Comparison of ENCODE assay signal across 18 cellular contexts in the genomic region with DNA sequence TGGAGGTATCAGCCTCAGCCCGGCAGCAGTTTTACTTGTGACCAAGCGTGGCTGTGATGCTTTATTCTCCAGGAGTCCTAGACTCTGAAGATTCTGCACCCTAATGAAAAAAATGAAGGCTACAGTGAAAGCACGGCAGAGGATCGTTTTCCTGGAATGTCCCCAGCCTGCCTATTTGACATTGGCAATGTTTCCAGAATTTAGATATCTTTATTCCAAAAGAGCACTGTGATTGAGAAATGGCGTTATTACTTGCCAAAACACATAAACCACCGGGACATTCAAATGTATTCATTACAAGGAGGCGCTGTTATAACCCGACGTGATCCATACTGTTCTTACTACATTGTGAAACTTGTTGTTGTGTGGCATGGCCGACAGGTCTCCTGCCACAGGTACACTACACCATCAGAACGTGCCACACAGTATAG.
A peak's percentile ranks its signal among the peaks of the same experiment; 100 is the strongest.
DNase-seq lines count a peak whose midpoint lies in the region; ATAC-seq and TF ChIP-seq lines count a peak whose summit lies in the region.
"Had no signal": no experiment of that assay in that cellular context is flagged by ENCODE, and none has a peak within 500 bp of the region (broad histone marks: within the 10 kb centered on the region; RNA-seq: fewer than 3 reads in every experiment).

No MANE protein-coding gene starts in this region.

- H3K79me1 ChIP-seq in IMR-90 (ENCODE audit: low read depth in 1 of 2, low read length in 2 of 2), result no peaks in the 10 kb centered on the region

- no peak overlapping the region for H2BK120ac ChIP-seq in IMR-90 (ENCODE audit: low read depth, low read length)

- H3K4me1 ChIP-seq in IMR-90 (ENCODE audit: control insufficient read depth, insufficient read depth, low read length) (peaks cover 2% of the 10 kb centered on the region; the same call in 1 of the 2 replicates), gastrocnemius medialis (peaks cover 5 to 8% of the 10 kb centered on the region in 2 donors), breast epithelium (peaks cover 0 to 7% of the 10 kb centered on the region in 2 donors), ovary (ENCODE audit: insufficient read depth) (no peaks in the 10 kb centered on the region)

- TF ChIP-seq RAD21 in IMR-90 (IDR thresholded peaks at IDR 0.05; ENCODE audit: low read length), result no peak

- intact Hi-C loops in IMR-90 (cut with micrococcal nuclease) (no loop called here), gastrocnemius medialis (cut with DNase I; ENCODE audit: low total_unique reads) (no loop called here), breast epithelium (cut with DNase I; ENCODE audit: low total_unique reads) (no loop called here), ovary (cut with DNase I) (no loop called here)

- H3K27ac ChIP-seq in IMR-90 (ENCODE audit: insufficient read depth, low read length) (no peak overlapping the region), gastrocnemius medialis (no peak overlapping the region), breast epithelium (peak overlapping the region in 1 of 2 donors; percentile 48), ovary (no peak overlapping the region)
- H3K27ac ChIP-seq: coronary artery, thoracic aorta had no signal

- no peak overlapping the region for H3K23ac ChIP-seq in IMR-90 (ENCODE audit: low read depth, low read length)

- no peak overlapping the region for H2AK5ac ChIP-seq in IMR-90 (ENCODE audit: low read depth, low read length)

- POLR2A ChIA-PET in IMR-90 (lab: Charles Lee; ENCODE audit: unreplicated experiment), result no interaction called here

- no peaks in the 10 kb centered on the region; the same call in 1 of the 2 replicates for H3K27me3 ChIP-seq in IMR-90 (ENCODE audit: control insufficient read depth, insufficient read depth, low read length)
- no peaks in the 10 kb centered on the region for H3K27me3 ChIP-seq in gastrocnemius medialis
- H3K27me3 ChIP-seq in breast epithelium, result no peaks in the 10 kb centered on the region
- H3K27me3 ChIP-seq in ovary, result no peaks in the 10 kb centered on the region

- H3K4ac ChIP-seq in IMR-90 (ENCODE audit: low read depth, low read length), result no peak overlapping the region

- no peak overlapping the region for H2BK20ac ChIP-seq in IMR-90 (ENCODE audit: low read depth, low read length)

- H2AK9ac ChIP-seq in IMR-90 (replicated peaks; ENCODE audit: low read depth, low read length, poor library complexity), result no peak overlapping the region

- no peak for TF ChIP-seq EP300 in ovary (IDR thresholded peaks at IDR 0.05)

- TF ChIP-seq POLR2A in IMR-90 (IDR thresholded peaks at IDR 0.05; ENCODE audit: low read depth, low read length), result no peak
- TF ChIP-seq POLR2A in gastrocnemius medialis (IDR thresholded peaks at IDR 0.05), result no peak
- no peak for TF ChIP-seq POLR2A in breast epithelium (IDR thresholded peaks at IDR 0.05)
- no peak for TF ChIP-seq POLR2A in ovary (IDR thresholded peaks at IDR 0.05)

- no peaks in the 10 kb centered on the region for H4K20me1 ChIP-seq in IMR-90 (ENCODE audit: insufficient read depth, low read length)

- no peak overlapping the region for H3K4me3 ChIP-seq in IMR-90 (ENCODE audit: insufficient read depth, low read depth, low read length)
- no peak overlapping the region for H3K4me3 ChIP-seq in fibroblast of the aortic adventitia (ENCODE audit: low read depth, low read length)
- H3K4me3 ChIP-seq in gastrocnemius medialis, result no peak overlapping the region
- no peak overlapping the region for H3K4me3 ChIP-seq in breast epithelium
- H3K4me3 ChIP-seq in ovary, result no peak overlapping the region
- H3K4me3 ChIP-seq: coronary artery, thoracic aorta had no signal

- H3K56ac ChIP-seq in IMR-90 (ENCODE audit: extremely low read depth, insufficient read depth, low read length), result no peak overlapping the region

- H3K36me3 ChIP-seq in IMR-90 (ENCODE audit: control insufficient read depth, insufficient read depth, low read length) (no peaks in the 10 kb centered on the region), gastrocnemius medialis (peaks cover 0 to 11% of the 10 kb centered on the region in 2 donors), breast epithelium (no peaks in the 10 kb centered on the region), ovary (no peaks in the 10 kb centered on the region)

- H3K14ac ChIP-seq in IMR-90 (replicated peaks; ENCODE audit: low read depth, low read length), result no peak overlapping the region

- no peak overlapping the region for H2AFZ ChIP-seq in IMR-90 (replicated peaks; ENCODE audit: low read length, poor library complexity)

- no TSS peak for BruUV-seq in IMR-90 (replicated peaks; lab: Mats Ljungman, UMichigan)

- no peak overlapping the region for H3K9ac ChIP-seq in IMR-90 (ENCODE audit: low read depth, low read length)

- peaks cover 3% of the 10 kb centered on the region; the same call in 1 of the 2 replicates for H3K9me3 ChIP-seq in IMR-90 (ENCODE audit: control insufficient read depth, insufficient read depth, low read length)
- H3K9me3 ChIP-seq in gastrocnemius medialis, result no peaks in the 10 kb centered on the region
- H3K9me3 ChIP-seq in breast epithelium, result no peaks in the 10 kb centered on the region
- H3K9me3 ChIP-seq in ovary, result no peaks in the 10 kb centered on the region
- H3K9me3 ChIP-seq: Caco-2, thoracic aorta had no signal

- H4K5ac ChIP-seq in IMR-90 (ENCODE audit: low read depth, low read length), result no peak overlapping the region

- no peak overlapping the region for H4K91ac ChIP-seq in IMR-90 (ENCODE audit: insufficient read depth, low read depth, low read length)

- H2BK15ac ChIP-seq in IMR-90 (ENCODE audit: low read depth, low read length), result no peak overlapping the region

- ATAC-seq in IMR-90 (ENCODE audit: low read depth) (peak; percentile 62), gastrocnemius medialis (peak; percentile 30 to 74)
- ATAC-seq: stimulated activated effector memory CD8-positive, alpha-beta T cell treated with anti-CD3 and anti-CD28 coated beads, Interleukin-12 subunit alpha, Interleukin-12 subunit beta, amount 100 ng/mL, for 72 hours; T-helper 17 cell had no signal

- H3K9me1 ChIP-seq in IMR-90 (ENCODE audit: insufficient read depth, low read length), result no peaks in the 10 kb centered on the region

- in situ Hi-C loops in IMR-90 (cut with MboI; ENCODE audit: low sequenced_read_pairs), result no loop called here
- in situ Hi-C loops in gastrocnemius medialis (cut with MboI; ENCODE audit: low sequenced_read_pairs in 4 of 4), result loop anchor here in 2 of 4 donors (25.0 kb wide), 2 partner anchors 270 to 595 kb away; a partner anchor contains a TSS

- H4K8ac ChIP-seq in IMR-90 (ENCODE audit: low read depth in 2 of 2, low read length in 2 of 2), result no peak overlapping the region

- TF ChIP-seq CTCF in IMR-90 (conservative IDR thresholded peaks at IDR 0.05; ENCODE audit: low read depth, low read length) (no peak), fibroblast of the aortic adventitia (IDR thresholded peaks at IDR 0.05; ENCODE audit: insufficient read depth, low read length) (no peak), gastrocnemius medialis (IDR thresholded peaks at IDR 0.05 in 4 of 5, conservative IDR thresholded peaks at IDR 0.05 in 1 of 5) (no peak), breast epithelium (IDR thresholded peaks at IDR 0.05) (no peak), ovary (IDR thresholded peaks at IDR 0.05) (no peak)

- CTCF ChIA-PET in IMR-90 (lab: Yijun Ruan, JAX), result no interaction called here

- H3K18ac ChIP-seq in IMR-90 (ENCODE audit: low read depth, low read length), result no peak overlapping the region

- H2BK5ac ChIP-seq in IMR-90 (ENCODE audit: low read depth, low read length, poor library complexity, severe bottlenecking), result no peak overlapping the region

- dilution Hi-C loops in IMR-90 (cut with HindIII; ENCODE audit: low sequenced_read_pairs, unreplicated experiment), result no loop called here

- 24% methylated on average over 2 of the region's 11 CpGs; no CpG with 5 or more reads in 1 of the 2 experiments for WGBS in IMR-90 (ENCODE audit: extremely low coverage in 2 of 2, insufficient read length in 1 of 2), 2 experiments
- WGBS in ovary, 3 donors, result 31 to 43% (median 32%) methylated on average over 11 of the region's 11 CpGs

- DNase-seq in GM03348 (ENCODE audit: low spot score) (peak; percentile 18), IMR-90 (no peak), fibroblast of the aortic adventitia (ENCODE audit: low read depth) (peak; percentile 81), gastrocnemius medialis (no peak), amniotic stem cell (lab: John Stamatoyannopoulos, UW) (no peak), breast epithelium (ENCODE audit: low spot score in 2 of 2) (no peak), ovary (no peak)
- DNase-seq: activated CD4-positive, alpha-beta T cell treated with anti-CD3 and anti-CD28 coated beads, Interleukin-2, amount 50 U/mL, for 48 hours; activated naive CD4-positive, alpha-beta T cell treated with Interleukin-2 at 50 U/mL for 16 hours; activated T-cell treated with anti-CD3 and anti-CD28 coated beads for 4 hours; Caco-2; NCI-H1417; NCI-H69; retina; T-helper 17 cell had no signal

- H3K4me2 ChIP-seq in IMR-90 (ENCODE audit: low read depth, low read length), result peak overlapping the region; percentile 31; the same call in 1 of the 2 replicates

TF ChIP-seq in IMR-90, 13 proteins besides CTCF, POLR2A, EP300 and RAD21 (continues in another document):
- TF ChIP-seq FOS (IDR thresholded peaks at IDR 0.05; ENCODE audit: low read depth, low read length) (no peak), BHLHE40 (IDR thresholded peaks at IDR 0.05; ENCODE audit: low read depth, low read length) (no peak), RCOR1 (IDR thresholded peaks at IDR 0.05; ENCODE audit: insufficient replicate concordance, low read length) (no peak), MAZ (IDR thresholded peaks at IDR 0.05; ENCODE audit: borderline replicate concordance, low read depth, low read length) (no peak), MAFK (IDR thresholded peaks at IDR 0.05; ENCODE audit: low read depth, low read length) (no peak)
- TF ChIP-seq, protein P1, sequence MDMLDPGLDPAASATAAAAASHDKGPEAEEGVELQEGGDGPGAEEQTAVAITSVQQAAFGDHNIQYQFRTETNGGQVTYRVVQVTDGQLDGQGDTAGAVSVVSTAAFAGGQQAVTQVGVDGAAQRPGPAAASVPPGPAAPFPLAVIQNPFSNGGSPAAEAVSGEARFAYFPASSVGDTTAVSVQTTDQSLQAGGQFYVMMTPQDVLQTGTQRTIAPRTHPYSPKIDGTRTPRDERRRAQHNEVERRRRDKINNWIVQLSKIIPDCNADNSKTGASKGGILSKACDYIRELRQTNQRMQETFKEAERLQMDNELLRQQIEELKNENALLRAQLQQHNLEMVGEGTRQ (IDR thresholded peaks at IDR 0.05; ENCODE audit: low read depth, low read length), result no peak
- TF ChIP-seq, protein P2, sequence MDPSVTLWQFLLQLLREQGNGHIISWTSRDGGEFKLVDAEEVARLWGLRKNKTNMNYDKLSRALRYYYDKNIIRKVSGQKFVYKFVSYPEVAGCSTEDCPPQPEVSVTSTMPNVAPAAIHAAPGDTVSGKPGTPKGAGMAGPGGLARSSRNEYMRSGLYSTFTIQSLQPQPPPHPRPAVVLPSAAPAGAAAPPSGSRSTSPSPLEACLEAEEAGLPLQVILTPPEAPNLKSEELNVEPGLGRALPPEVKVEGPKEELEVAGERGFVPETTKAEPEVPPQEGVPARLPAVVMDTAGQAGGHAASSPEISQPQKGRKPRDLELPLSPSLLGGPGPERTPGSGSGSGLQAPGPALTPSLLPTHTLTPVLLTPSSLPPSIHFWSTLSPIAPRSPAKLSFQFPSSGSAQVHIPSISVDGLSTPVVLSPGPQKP (IDR thresholded peaks at IDR 0.05; ENCODE audit: borderline replicate concordance, low read depth, low read length), result no peak

Comparison
In these comparisons a context has a peak if more than half of its experiments do, and no peak if none do; other contexts are left out.
1. DNase-seq: peak in GM03348 (single experiment) and fibroblast of the aortic adventitia (single experiment); none in IMR-90 (single experiment), gastrocnemius medialis (0 of 2), amniotic stem cell (single experiment), breast epithelium (0 of 2) and ovary (0 of 5).